ENCODE assay signal across 19 cellular contexts in genomic region chr12:92676710-92677109, GRCh38. TPM values are rescaled to one million over a fixed set of nuclear protein-coding genes. Genes with fewer than 3 reads are reported as not detected.
DNase-seq lines count a peak whose midpoint lies in the region; ATAC-seq lines count a peak whose summit lies in the region.
"Had no signal": no experiment of that assay in that cellular context is flagged by ENCODE, and none has a peak within 500 bp of the region (broad histone marks: within the 10 kb centered on the region; RNA-seq: fewer than 3 reads in every experiment).

No MANE protein-coding gene starts in this region.

- DNase-seq in NCI-H526 treated with DMSO at 0.1 percent for 48 hours (lab: John Stamatoyannopoulos, UW), result peak; percentile 58
- peak; percentile 49 for DNase-seq in myocyte (ENCODE audit: low read depth)
- DNase-seq in head of caudate nucleus, result no peak
- DNase-seq in right cardiac atrium, result no peak
- DNase-seq: COR-L47, EL, HFFc6, NCI-H1930, NCI-H2171, NCI-H446, Peyer's patch, SHP77, SK-N-SH, T-helper 1 cell had no signal

- H3K4me3 ChIP-seq in right cardiac atrium (ENCODE audit: low read length), result no peak overlapping the region
- H3K4me3 ChIP-seq: Peyer's patch had no signal

- intact Hi-C loops in head of caudate nucleus (cut with DNase I) (no loop called here), right cardiac atrium (cut with DNase I) (no loop called here)

- ATAC-seq in GM18861 (IDR thresholded peaks at IDR 0.05; ENCODE audit: unreplicated experiment) (peak; percentile 46), HG02938 (IDR thresholded peaks at IDR 0.05; ENCODE audit: unreplicated experiment) (peak; percentile 53), GM21390 (IDR thresholded peaks at IDR 0.05; ENCODE audit: unreplicated experiment) (no peak), right cardiac atrium (no peak)

- peaks cover 2% of the 10 kb centered on the region for H3K4me1 ChIP-seq in right cardiac atrium (ENCODE audit: control insufficient read depth, insufficient read depth, low read length)
- H3K4me1 ChIP-seq: Peyer's patch had no signal

- no peaks in the 10 kb centered on the region for H3K27me3 ChIP-seq in right cardiac atrium (ENCODE audit: control insufficient read depth, insufficient read depth)
- H3K27me3 ChIP-seq: Peyer's patch had no signal

- no peaks in the 10 kb centered on the region for H3K9me3 ChIP-seq in right cardiac atrium (ENCODE audit: control insufficient read depth, low read length)
- H3K9me3 ChIP-seq: Peyer's patch, SK-N-SH had no signal

- 89% methylated on average over 4 of the region's 4 CpGs for WGBS in right cardiac atrium

- H3K27ac ChIP-seq in right cardiac atrium (ENCODE audit: low read length), result no peak overlapping the region
- H3K27ac ChIP-seq: C4-2B, Peyer's patch had no signal

RNA-seq across cellular contexts. Expression of gene PLEKHG7, which starts 26.1 kb away (rescaled TPM):
- total RNA-seq in myocyte (0.75 and 1.5 TPM in 2 replicates), right cardiac atrium (not detected)
- polyA plus RNA-seq in myocyte (2012), result 0.34 TPM
- not detected for polyA plus RNA-seq in right cardiac atrium
- total RNA-seq: A673 had no signal
- polyA plus RNA-seq: SK-N-SH had no signal

Comparison
In these comparisons a context has a peak if more than half of its experiments do, and no peak if none do; other contexts are left out.
1. ATAC-seq: peak in GM18861 (single experiment) and HG02938 (single experiment); none in GM21390 (single experiment) and right cardiac atrium (0 of 2).
2. DNase-seq: peak in NCI-H526 treated with DMSO at 0.1 percent for 48 hours (single experiment) and myocyte (single experiment); none in head of caudate nucleus (0 of 42) and right cardiac atrium (0 of 3).